Comparison of ENCODE assay signal across 1 cellular context in genomic region chr17:82060614-82061013, GRCh38.
TF ChIP-seq lines count a peak whose summit lies in the region.

No MANE protein-coding gene starts in this region.

TF ChIP-seq in HCT116, 20 proteins besides CTCF, POLR2A, EP300 and RAD21 (continued from another document):
- TF ChIP-seq CBX3 (IDR thresholded peaks at IDR 0.05; ENCODE audit: low read depth) (no peak), ZFX (IDR thresholded peaks at IDR 0.05) (no peak), SRF (IDR thresholded peaks at IDR 0.05; ENCODE audit: low read depth) (no peak), POLR2AphosphoS5 (IDR thresholded peaks at IDR 0.05; ENCODE audit: low read depth, low read length) (no peak), TCF7L2 (IDR thresholded peaks at IDR 0.05; ENCODE audit: borderline replicate concordance, extremely low read depth, insufficient read depth, insufficient read length) (no peak)
